In the genomic region with DNA sequence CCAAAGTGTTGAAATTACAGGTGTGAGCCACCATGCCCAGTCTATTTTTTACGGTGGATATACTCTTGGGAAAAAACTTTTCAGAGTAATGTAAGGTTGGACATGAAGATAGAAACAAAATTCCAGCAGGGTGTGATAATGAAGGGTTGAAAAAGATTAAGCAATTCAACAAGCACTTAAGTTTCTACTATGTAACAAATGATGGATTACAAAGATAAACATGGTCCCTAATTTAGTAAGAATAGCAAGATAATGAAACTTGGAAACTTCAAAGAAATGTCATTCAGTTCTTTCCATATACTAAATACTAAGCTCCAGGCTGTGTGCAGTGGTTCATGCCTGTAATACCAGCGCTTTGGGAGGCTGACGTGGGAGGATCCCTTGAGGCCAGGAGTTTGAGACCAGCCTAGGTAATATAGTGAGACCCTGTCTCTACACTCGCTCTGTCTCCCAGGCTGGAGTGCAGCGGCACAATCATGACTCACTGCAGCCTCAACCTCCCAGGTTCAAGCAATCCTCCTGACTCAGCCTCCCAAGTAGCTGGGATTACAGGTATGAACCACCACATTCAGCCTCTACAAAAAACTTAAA, we compare ENCODE assay signal across 13 cellular contexts. TPM values are rescaled to one million over a fixed set of nuclear protein-coding genes. Genes with fewer than 3 reads are reported as not detected.
DNase-seq lines count a peak whose midpoint lies in the region; TF ChIP-seq lines count a peak whose summit lies in the region.
"Had no signal": no experiment of that assay in that cellular context is flagged by ENCODE, and none has a peak within 500 bp of the region (broad histone marks: within the 10 kb centered on the region; RNA-seq: fewer than 3 reads in every experiment).

No MANE protein-coding gene starts in this region.

- H3K9ac ChIP-seq in H9 (ENCODE audit: extremely low read depth, insufficient read length, low read length): no peak overlapping the region
- H3K9ac ChIP-seq in HUES48 (ENCODE audit: low read depth, low read length): no peak overlapping the region
- no peak overlapping the region for H3K9ac ChIP-seq in liver (ENCODE audit: low read depth in 1 of 2, low read length in 2 of 2)
- H3K9ac ChIP-seq: GM23248 had no signal

- H3K23me2 ChIP-seq in H9 (ENCODE audit: insufficient read length, low read depth, low read length, poor library complexity, severe bottlenecking): no peaks in the 10 kb centered on the region

- H3K27ac Mint-ChIP-seq in H9: peak overlapping the region in 2 of 3 experiments; percentile 50 to 55; a peak in 1 of 7 replicates
- H3K27ac Mint-ChIP-seq: CD14-positive monocyte; CD8-positive, alpha-beta T cell had no signal

- H4K5ac ChIP-seq in H9 (ENCODE audit: insufficient read length, low read depth, low read length): no peak overlapping the region

- no peak overlapping the region for H3K56ac ChIP-seq in H9 (ENCODE audit: insufficient read length, low read depth, low read length)

- H3K4me1 ChIP-seq in H9 (ENCODE audit: insufficient read depth, low read length) (no peaks in the 10 kb centered on the region; the same call in 1 of the 2 replicates), HUES48 (ENCODE audit: control insufficient read depth, insufficient read depth, low read length) (no peaks in the 10 kb centered on the region), liver (ENCODE audit: control insufficient read depth in 4 of 4, insufficient read depth in 4 of 4, low read length in 3 of 4) (peaks cover 0 to 21% (median 10%) of the 10 kb centered on the region in 4 donors), Peyer's patch (peaks cover 0 to 8% (median 0%) of the 10 kb centered on the region in 4 donors)

- no peaks in the 10 kb centered on the region for H3K27me3 ChIP-seq in H9 (ENCODE audit: insufficient read depth, low read length)
- H3K27me3 ChIP-seq in HUES48 (ENCODE audit: control insufficient read depth, insufficient read depth, low read length): no peaks in the 10 kb centered on the region
- H3K27me3 ChIP-seq in liver (ENCODE audit: control insufficient read depth in 4 of 4, insufficient read depth in 4 of 4, low read length in 3 of 4): no peaks in the 10 kb centered on the region
- H3K27me3 ChIP-seq in Peyer's patch: no peaks in the 10 kb centered on the region

- no peak overlapping the region for H3K4me2 ChIP-seq in H9 (ENCODE audit: insufficient read depth, insufficient read length, low read length)
- H3K4me2 ChIP-seq: A549 had no signal

- H3K18ac ChIP-seq in H9 (ENCODE audit: insufficient read length, low read depth, low read length): no peak overlapping the region

- no peaks in the 10 kb centered on the region; a peak in 1 of 5 replicates for H3K9me3 Mint-ChIP-seq in H9
- H3K9me3 Mint-ChIP-seq: CD8-positive, alpha-beta T cell had no signal

- no peak overlapping the region for H2BK12ac ChIP-seq in H9 (ENCODE audit: insufficient read length, low read depth, low read length)

- H3K4me3 ChIP-seq in HUES48 (ENCODE audit: low read depth, low read length) (no peak overlapping the region), liver (ENCODE audit: low read depth in 1 of 3, low read length in 3 of 3) (no peak overlapping the region), Peyer's patch (no peak overlapping the region)
- H3K4me3 ChIP-seq: A549, GM23248, K562 had no signal

- TF ChIP-seq RAD21 in liver (IDR thresholded peaks at IDR 0.05): no peak

- no peak overlapping the region for H3K23ac ChIP-seq in H9 (ENCODE audit: insufficient read length, low read depth, low read length)

- TF ChIP-seq CTCF in H9 (conservative IDR thresholded peaks at IDR 0.05) (no peak), liver (IDR thresholded peaks at IDR 0.05; ENCODE audit: low read depth, low read length, missing input control) (no peak), Peyer's patch (IDR thresholded peaks at IDR 0.05) (no peak)

- H2AK5ac ChIP-seq in H9 (ENCODE audit: insufficient read length, low read length): no peak overlapping the region

- no peak overlapping the region for H2BK5ac ChIP-seq in H9 (ENCODE audit: insufficient read length, low read length)

- H4K91ac ChIP-seq in H9 (ENCODE audit: insufficient read length, low read depth, low read length): no peak overlapping the region

- no peak overlapping the region for H3K4ac ChIP-seq in H9 (ENCODE audit: low read depth, low read length)

- no peak overlapping the region for H3T11ph ChIP-seq in H9 (ENCODE audit: low read length)

- peaks cover 11% of the 10 kb centered on the region for H3K36me3 ChIP-seq in HUES48 (ENCODE audit: control insufficient read depth, insufficient read depth, low read length)
- H3K36me3 ChIP-seq in liver (ENCODE audit: control insufficient read depth in 4 of 4, insufficient read depth in 3 of 4, low read depth in 1 of 4, low read length in 3 of 4): peaks cover 0 to 7% (median 2%) of the 10 kb centered on the region in 4 donors
- H3K36me3 ChIP-seq in Peyer's patch: peaks cover 0 to 13% (median 0%) of the 10 kb centered on the region in 3 donors

- H2BK120ac ChIP-seq in H9 (ENCODE audit: low read depth, low read length, poor library complexity, severe bottlenecking): no peak overlapping the region

- DNase-seq in H9 (peak; percentile 19), amniotic epithelial cell (ENCODE audit: low read depth) (peak; percentile 40), AG20443 (ENCODE audit: low spot score) (no peak), Peyer's patch (no peak)
- DNase-seq in activated CD4-positive, CD25-positive, alpha-beta regulatory T cell treated with anti-CD3 and anti-CD28 coated beads, Interleukin-2, amount 50 U/mL, for 72 hours: no peak
- DNase-seq: CD8-positive, alpha-beta T cell; COR-L47; GM23248 had no signal

- H3K14ac ChIP-seq in H9 (ENCODE audit: insufficient read depth, low read length): no peak overlapping the region

- H3K9me3 ChIP-seq in H9 (ENCODE audit: control insufficient read depth, low read depth, low read length) (no peaks in the 10 kb centered on the region), HUES48 (ENCODE audit: control insufficient read depth, insufficient read depth, low read length) (no peaks in the 10 kb centered on the region), liver (ENCODE audit: control insufficient read depth in 4 of 4, low read length in 3 of 4) (no peaks in the 10 kb centered on the region), Peyer's patch (no peaks in the 10 kb centered on the region)
- H3K9me3 ChIP-seq: A549 had no signal

- no CpG with 5 or more reads among the region's 5 CpGs for WGBS in H9 (ENCODE audit: extremely low coverage, insufficient read length, low lambda C conversion rate)
- 96% methylated on average over 5 of the region's 5 CpGs for WGBS in liver

- no peak overlapping the region for H2AFZ ChIP-seq in H9 (ENCODE audit: low read length)
- H2AFZ ChIP-seq: GM23248 had no signal

- H3K4me1 Mint-ChIP-seq in H9: peaks cover 5 to 8% of the 10 kb centered on the region in 2 experiments; a peak in 3 of 4 replicates
- H3K4me1 Mint-ChIP-seq: CD14-positive monocyte had no signal

- no peaks in the 10 kb centered on the region for H3K79me1 ChIP-seq in H9 (ENCODE audit: insufficient read depth, low read depth, low read length, poor library complexity, severe bottlenecking)

- no peak overlapping the region for H2BK15ac ChIP-seq in H9 (ENCODE audit: low read depth, low read length)

- no peak overlapping the region for H2BK20ac ChIP-seq in H9 (ENCODE audit: low read depth, low read length, poor library complexity, severe bottlenecking)

- H3K27me3 Mint-ChIP-seq in H9 (ENCODE audit: low read depth): no peaks in the 10 kb centered on the region

- no peak overlapping the region for H4K8ac ChIP-seq in H9 (replicated peaks; ENCODE audit: insufficient read length, low read depth, low read length)

- H4K20me1 ChIP-seq in H9 (ENCODE audit: control insufficient read depth, insufficient read depth, insufficient read length): no peaks in the 10 kb centered on the region

- no peaks in the 10 kb centered on the region for H3K79me2 ChIP-seq in H9 (ENCODE audit: insufficient read depth, low read length)

- H3K27ac ChIP-seq in H9 (ENCODE audit: insufficient read length, low read depth, low read length): no peak overlapping the region
- peak overlapping the region; percentile 61 for H3K27ac ChIP-seq in HUES48 (ENCODE audit: low read depth, low read length)
- H3K27ac ChIP-seq in liver (ENCODE audit: low read depth in 1 of 2, low read length in 2 of 2): peak overlapping the region; percentile 4 to 41
- H3K27ac ChIP-seq in Peyer's patch: no peak overlapping the region
- H3K27ac ChIP-seq: A549, GM23248 had no signal

- H3K4me3 Mint-ChIP-seq in H9: no peak overlapping the region
- H3K4me3 Mint-ChIP-seq: CD14-positive monocyte; CD8-positive, alpha-beta T cell had no signal

- no peak for TF ChIP-seq POLR2A in Peyer's patch (IDR thresholded peaks at IDR 0.05)

- peaks cover 9 to 15% (median 14%) of the 10 kb centered on the region in 3 experiments; a peak in 6 of 7 replicates for H3K36me3 Mint-ChIP-seq in H9 (ENCODE audit: insufficient read depth in 1 of 3, low read depth in 3 of 3)

TF ChIP-seq in liver, 16 proteins besides CTCF, POLR2A, EP300 and RAD21:
- TF ChIP-seq, protein P1, sequence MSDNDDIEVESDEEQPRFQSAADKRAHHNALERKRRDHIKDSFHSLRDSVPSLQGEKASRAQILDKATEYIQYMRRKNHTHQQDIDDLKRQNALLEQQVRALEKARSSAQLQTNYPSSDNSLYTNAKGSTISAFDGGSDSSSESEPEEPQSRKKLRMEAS (IDR thresholded peaks at IDR 0.05): peak; percentile 2
- TF ChIP-seq FOXA1 (IDR thresholded peaks at IDR 0.05) (no peak), RXRA (IDR thresholded peaks at IDR 0.05) (no peak)

RNA-seq across cellular contexts. Expression of a gene that starts 31.0 kb away (rescaled TPM):
- total RNA-seq in H9 (2021) (90.5 and 92.9 TPM in 2 replicates), liver (10 to 100 TPM; 17.3 to 34.0 TPM), Peyer's patch (10 to 100 TPM; 15.2 to 23.1 (median 17.1) TPM)
- polyA plus RNA-seq in liver: 10 to 100 TPM; 20.8 to 30.5 TPM

RNA-seq across cellular contexts. Expression of a gene that starts 41.7 kb away (rescaled TPM):
- 37.5 and 39.1 TPM in 2 replicates for total RNA-seq in H9 (2021)
- 10 to 100 TPM in 1 of 2 donors, 1 to 10 TPM in 1; 2.3 to 10.2 TPM for total RNA-seq in liver
- polyA plus RNA-seq in liver: 1 to 10 TPM; 3.5 to 7.9 TPM
- total RNA-seq in Peyer's patch: 10 to 100 TPM in 1 of 4 donors, 1 to 10 TPM in 3; 1.9 to 12.4 (median 5.2) TPM

Comparison
In these comparisons a context has a peak if more than half of its experiments do, and no peak if none do; other contexts are left out.
1. DNase-seq: peak in H9 (single experiment) and amniotic epithelial cell (single experiment); none in AG20443 (single experiment), activated CD4-positive, CD25-positive, alpha-beta regulatory T cell treated with anti-CD3 and anti-CD28 coated beads, Interleukin-2, amount 50 U/mL, for 72 hours (single experiment) and Peyer's patch (0 of 3).
2. H3K27ac ChIP-seq: peak in HUES48 (single experiment) and liver (2 of 2); none in H9 (single experiment) and Peyer's patch (0 of 4).